14 cellular contexts compared by ENCODE assay signal in the genomic region with DNA sequence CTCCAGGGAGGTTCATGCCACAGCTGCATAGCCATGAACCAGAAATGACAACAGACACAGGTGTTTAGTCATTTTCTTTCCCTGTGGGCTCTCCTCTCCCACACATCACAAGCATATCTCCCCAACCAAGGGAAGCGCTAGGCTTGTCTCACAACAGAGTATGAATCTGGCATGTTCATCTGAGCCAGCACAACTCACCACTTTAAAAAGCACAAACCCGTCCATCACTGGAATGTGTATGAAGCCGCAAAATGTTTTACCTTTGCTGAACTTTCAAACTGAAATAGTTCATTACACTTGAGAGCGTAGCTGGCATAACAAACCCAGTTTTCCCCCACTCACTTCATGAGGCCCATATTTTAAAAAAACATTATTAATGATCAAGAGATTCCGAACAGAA. TPM values are rescaled to one million over a fixed set of nuclear protein-coding genes. Genes with fewer than 3 reads are reported as not detected.
DNase-seq lines count a peak whose midpoint lies in the region; ATAC-seq and TF ChIP-seq lines count a peak whose summit lies in the region.
"Had no signal": no experiment of that assay in that cellular context is flagged by ENCODE, and none has a peak within 500 bp of the region (broad histone marks: within the 10 kb centered on the region; RNA-seq: fewer than 3 reads in every experiment).

No MANE protein-coding gene starts in this region.

- H3K27me3 ChIP-seq in lung (ENCODE audit: control insufficient read depth, insufficient read depth) = no peaks in the 10 kb centered on the region
- no peaks in the 10 kb centered on the region for H3K27me3 ChIP-seq in stomach smooth muscle (ENCODE audit: control insufficient read depth in 1 of 2, insufficient read depth in 2 of 2, low read length in 2 of 2)

- ATAC-seq in lung (ENCODE audit: insufficient read depth, low FRiP score) (peak; percentile 37), HG03135 (IDR thresholded peaks at IDR 0.05; ENCODE audit: unreplicated experiment) (no peak)
- ATAC-seq: activated T-cell treated with anti-CD3 and anti-CD28 coated beads, Interleukin-2, amount 50 U/mL, for 72 hours had no signal

- H3K9me3 ChIP-seq in lung (ENCODE audit: control insufficient read depth in 2 of 2, insufficient read depth in 1 of 2, low read length in 1 of 2) (no peaks in the 10 kb centered on the region), stomach smooth muscle (ENCODE audit: control insufficient read depth in 2 of 2, low read length in 2 of 2) (no peaks in the 10 kb centered on the region)

- peaks cover 0 to 8% of the 10 kb centered on the region in 2 donors for H3K36me3 ChIP-seq in lung (ENCODE audit: control insufficient read depth in 2 of 2, insufficient read depth in 2 of 2, low read length in 2 of 2)
- peaks cover 4 to 6% of the 10 kb centered on the region in 2 donors for H3K36me3 ChIP-seq in stomach smooth muscle (ENCODE audit: control insufficient read depth in 2 of 2, insufficient read depth in 2 of 2, low read length in 2 of 2)

- H3K27ac ChIP-seq in lung (ENCODE audit: low read depth in 1 of 2, low read length in 1 of 2) (peak overlapping the region; percentile 64 to 80), stomach smooth muscle (ENCODE audit: low read length) (peak overlapping the region; percentile 77)

- no peak for TF ChIP-seq CTCF in fibroblast of the aortic adventitia (IDR thresholded peaks at IDR 0.05; ENCODE audit: insufficient read depth, low read length)
- no peak for TF ChIP-seq CTCF in lung (IDR thresholded peaks at IDR 0.05; ENCODE audit: control extremely low read depth, extremely low read depth)

- H3K4me3 ChIP-seq in fibroblast of the aortic adventitia (ENCODE audit: low read depth, low read length) (peak overlapping the region; percentile 29), lung (no peak overlapping the region), stomach smooth muscle (ENCODE audit: low read length in 2 of 2) (peak overlapping the region; percentile 36 to 59)

- DNase-seq in amniotic epithelial cell (ENCODE audit: low read depth) (peak; percentile 91), fibroblast of the aortic adventitia (ENCODE audit: low read depth) (peak; percentile 92), lung (ENCODE audit: low spot score) (no peak), HK-2 (ENCODE audit: unreplicated experiment) (no peak), activated gamma-delta T cell (lab: John Stamatoyannopoulos, UW) (no peak), dermis blood vessel endothelial cell (no peak)
- DNase-seq: activated CD4-positive, alpha-beta T cell treated with anti-CD3 and anti-CD28 coated beads, Interleukin-2, amount 10 ng/mL, durations not matched to agents 7 days and 5 days; activated T-cell treated with anti-CD3 and anti-CD28 coated beads, Interleukin-2, amount 50 U/mL, for 72 hours; anterior cingulate cortex; C1 segment of cervical spinal cord; DMS79; NCI-H2029 treated with DMSO at 0.1 percent for 48 hours had no signal

- H3K4me1 ChIP-seq in lung (ENCODE audit: control insufficient read depth in 2 of 2, insufficient read depth in 2 of 2, low read length in 2 of 2) = peaks cover 9 to 30% of the 10 kb centered on the region in 2 donors
- H3K4me1 ChIP-seq in stomach smooth muscle (ENCODE audit: control insufficient read depth, insufficient read depth, low read length) = peaks cover 62% of the 10 kb centered on the region

- peak overlapping the region in 1 of 2 donors; percentile 46 for H3K9ac ChIP-seq in stomach smooth muscle (ENCODE audit: low read length in 2 of 2)

- 58 to 80% methylated on average over 5 of the region's 5 CpGs for WGBS in lung, 2 donors

RNA-seq across cellular contexts. Expression of a gene that starts 15.9 kb away (rescaled TPM):
- 146 and 370 TPM in 2 replicates for total RNA-seq in fibroblast of the aortic adventitia (ENCODE audit: low replicate concordance)
- total RNA-seq in lung = 100 to 1,000 TPM in 1 of 2 donors, 1 to 10 TPM in 1; 9.7 to 116 TPM
- 1 to 10 TPM; 3.4 to 6.0 TPM for polyA plus RNA-seq in lung
- total RNA-seq in dermis blood vessel endothelial cell = 19.6 and 39.2 TPM in 2 replicates

Comparison
In these comparisons a context has a peak if more than half of its experiments do, and no peak if none do; other contexts are left out.
1. DNase-seq: peak in amniotic epithelial cell (single experiment) and fibroblast of the aortic adventitia (single experiment); none in lung (single experiment), HK-2 (single experiment), activated gamma-delta T cell (single experiment) and dermis blood vessel endothelial cell (single experiment).